1 cellular context compared by ENCODE assay signal in genomic region chr9:128337972-128338371, GRCh38.
A peak's percentile ranks its signal among the peaks of the same experiment; 100 is the strongest.
TF ChIP-seq lines count a peak whose summit lies in the region.

No MANE protein-coding gene starts in this region.

TF ChIP-seq in K562, 482 proteins besides CTCF, POLR2A, EP300 and RAD21:
- TF ChIP-seq MAX (CRISPR knock-in tag; IDR thresholded peaks at IDR 0.05) (peak; percentile 53; the same call in 1 of the 2 replicates), ERF (CRISPR knock-in tag; IDR thresholded peaks at IDR 0.05) (no peak), THAP12 (CRISPR knock-in tag; IDR thresholded peaks at IDR 0.05) (0 out of 2 replicates have a peak, but pooled peaks have one; percentile 20), ATF4 (CRISPR knock-in tag; IDR thresholded peaks at IDR 0.05) (no peak), RHOXF2B (CRISPR knock-in tag; conservative IDR thresholded peaks at IDR 0.05) (no peak), ZBTB33 (CRISPR knock-in tag; IDR thresholded peaks at IDR 0.05) (peak; percentile 87), USF1 (CRISPR knock-in tag; IDR thresholded peaks at IDR 0.05) (peak; percentile 31; the same call in 1 of the 2 replicates)
TF ChIP-seq in K562: peak in this region for 4.
